Comparison of ENCODE assay signal across 9 cellular contexts in genomic region chr7:31192996-31193395, GRCh38.
A peak's percentile ranks its signal among the peaks of the same experiment; 100 is the strongest.
DNase-seq lines count a peak whose midpoint lies in the region; ATAC-seq and TF ChIP-seq lines count a peak whose summit lies in the region.
"Had no signal": no experiment of that assay in that cellular context is flagged by ENCODE, and none has a peak within 500 bp of the region (broad histone marks: within the 10 kb centered on the region; RNA-seq: fewer than 3 reads in every experiment).

No MANE protein-coding gene starts in this region.

- no peak overlapping the region for H3K27ac ChIP-seq in testis
- H3K27ac ChIP-seq in vagina, result no peak overlapping the region
- H3K27ac ChIP-seq: epithelial cell of prostate had no signal

- H3K36me3 Mint-ChIP-seq in brain, result no peaks in the 10 kb centered on the region

- TF ChIP-seq CTCF in AG09319 (IDR thresholded peaks at IDR 0.05; ENCODE audit: low read depth, low read length), result peak; percentile 73
- peak; percentile 82 to 90 for TF ChIP-seq CTCF in brain (conservative IDR thresholded peaks at IDR 0.05)
- peak in 2 of 3 experiments; percentile 50 to 65 for TF ChIP-seq CTCF in testis (IDR thresholded peaks at IDR 0.05)
- TF ChIP-seq CTCF in vagina (IDR thresholded peaks at IDR 0.05), result no peak

- WGBS in testis, 2 donors, result 1% methylated on average over 26 to 27 of the region's 27 CpGs

- H3K4me1 ChIP-seq in testis (no peaks in the 10 kb centered on the region), vagina (peaks cover 6% of the 10 kb centered on the region)

- peak overlapping the region in 3 of 5 experiments; percentile 44 to 94 (median 82) for H3K27ac Mint-ChIP-seq in brain

- TF ChIP-seq POLR2A in testis (IDR thresholded peaks at IDR 0.05) (no peak), vagina (IDR thresholded peaks at IDR 0.05) (no peak)

- intact Hi-C loops in testis (cut with DNase I; ENCODE audit: low total_unique reads) (no loop called here), vagina (cut with DNase I) (no loop called here)

- no peaks in the 10 kb centered on the region for H3K36me3 ChIP-seq in testis (ENCODE audit: low read depth, missing control alignments)
- no peaks in the 10 kb centered on the region for H3K36me3 ChIP-seq in vagina

- no peaks in the 10 kb centered on the region for H3K9me3 ChIP-seq in testis
- H3K9me3 ChIP-seq in vagina, result no peaks in the 10 kb centered on the region

- ATAC-seq in GM19351 (IDR thresholded peaks at IDR 0.05; ENCODE audit: unreplicated experiment), result peak; percentile 47
- ATAC-seq in GM21786 (IDR thresholded peaks at IDR 0.05; ENCODE audit: unreplicated experiment), result no peak

- H3K27me3 ChIP-seq in testis (no peaks in the 10 kb centered on the region), vagina (no peaks in the 10 kb centered on the region)

- H3K9me3 Mint-ChIP-seq in brain, result peaks cover 0 to 13% (median 9%) of the 10 kb centered on the region in 5 experiments

- DNase-seq in AG09319 (ENCODE audit: extremely low read depth, low read depth) (no peak), NCI-H345 treated with DMSO at 0.1 percent for 48 hours (lab: John Stamatoyannopoulos, UW; ENCODE audit: unreplicated experiment) (peak; percentile 50), islet precursor cell (peak; percentile 89), testis (peak; percentile 79), vagina (ENCODE audit: extremely low spot score in 2 of 2) (no peak)

- H3K4me3 Mint-ChIP-seq in brain, result peak overlapping the region in 4 of 5 experiments; percentile 50 to 72 (median 57)

- peak overlapping the region in 1 of 2 donors; percentile 29 for H3K4me3 ChIP-seq in testis
- H3K4me3 ChIP-seq in vagina, result no peak overlapping the region

- H3K27me3 Mint-ChIP-seq in brain, result peaks cover 5% of the 10 kb centered on the region

- H3K4me1 Mint-ChIP-seq in brain, result peaks cover 10% of the 10 kb centered on the region

Comparison
In these comparisons a context has a peak if more than half of its experiments do, and no peak if none do; other contexts are left out.
1. DNase-seq: peak in NCI-H345 treated with DMSO at 0.1 percent for 48 hours (single experiment), islet precursor cell (single experiment) and testis (single experiment); none in AG09319 (single experiment) and vagina (0 of 2).
2. CTCF ChIP-seq: peak in AG09319 (single experiment), brain (2 of 2) and testis (2 of 3); none in vagina (0 of 3).